Comparison of ENCODE assay signal across 1 cellular context in the genomic region with DNA sequence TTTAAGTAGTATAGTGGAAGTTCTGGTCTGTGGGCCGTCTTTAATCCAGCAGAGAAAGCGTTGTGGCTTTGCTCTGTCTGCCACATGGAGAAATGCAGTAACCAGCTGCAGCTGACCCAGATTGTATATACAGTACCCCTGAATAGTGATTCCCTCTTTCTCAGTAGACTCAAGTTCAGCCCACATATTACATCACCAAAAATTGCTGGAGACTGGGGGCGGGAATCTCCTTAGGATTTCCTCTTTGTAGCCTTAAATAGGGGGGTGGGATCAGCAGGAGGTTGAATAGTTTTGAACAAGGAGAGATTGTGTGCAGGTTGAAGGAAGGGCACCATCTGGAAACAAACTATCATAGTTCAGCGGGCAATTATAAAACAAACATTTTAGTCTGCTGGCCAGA.
TF ChIP-seq lines count a peak whose summit lies in the region.

A gene with protein sequence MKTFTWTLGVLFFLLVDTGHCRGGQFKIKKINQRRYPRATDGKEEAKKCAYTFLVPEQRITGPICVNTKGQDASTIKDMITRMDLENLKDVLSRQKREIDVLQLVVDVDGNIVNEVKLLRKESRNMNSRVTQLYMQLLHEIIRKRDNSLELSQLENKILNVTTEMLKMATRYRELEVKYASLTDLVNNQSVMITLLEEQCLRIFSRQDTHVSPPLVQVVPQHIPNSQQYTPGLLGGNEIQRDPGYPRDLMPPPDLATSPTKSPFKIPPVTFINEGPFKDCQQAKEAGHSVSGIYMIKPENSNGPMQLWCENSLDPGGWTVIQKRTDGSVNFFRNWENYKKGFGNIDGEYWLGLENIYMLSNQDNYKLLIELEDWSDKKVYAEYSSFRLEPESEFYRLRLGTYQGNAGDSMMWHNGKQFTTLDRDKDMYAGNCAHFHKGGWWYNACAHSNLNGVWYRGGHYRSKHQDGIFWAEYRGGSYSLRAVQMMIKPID (minus strand): TSS at position 134 of the 400 bp plus-strand sequence. CDS start 5,301 bp downstream, outside the sequence.

TF ChIP-seq in endothelial cell of umbilical vein, 7 proteins besides CTCF, POLR2A, EP300 and RAD21:
- no peak for TF ChIP-seq FOS (IDR thresholded peaks at IDR 0.05; ENCODE audit: borderline replicate concordance, insufficient read depth, low read length)
- TF ChIP-seq MYC (IDR thresholded peaks at IDR 0.05; ENCODE audit: low read depth, low read length): no peak
- TF ChIP-seq GATA2 (IDR thresholded peaks at IDR 0.05; ENCODE audit: insufficient read depth, insufficient read length, low read depth, low read length): no peak
- no peak for TF ChIP-seq POLR2AphosphoS5 (IDR thresholded peaks at IDR 0.05; ENCODE audit: insufficient read depth, low read depth, low read length)
- TF ChIP-seq JUN (IDR thresholded peaks at IDR 0.05; ENCODE audit: borderline replicate concordance, insufficient read depth, insufficient read length, low read depth): no peak
- TF ChIP-seq EZH2 (IDR thresholded peaks at IDR 0.05; ENCODE audit: borderline replicate concordance, low read depth, low read length, severe bottlenecking): no peak
- TF ChIP-seq, protein P1, sequence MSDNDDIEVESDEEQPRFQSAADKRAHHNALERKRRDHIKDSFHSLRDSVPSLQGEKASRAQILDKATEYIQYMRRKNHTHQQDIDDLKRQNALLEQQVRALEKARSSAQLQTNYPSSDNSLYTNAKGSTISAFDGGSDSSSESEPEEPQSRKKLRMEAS (IDR thresholded peaks at IDR 0.05; ENCODE audit: insufficient read depth, insufficient read length): no peak
